Comparison of ENCODE assay signal across 10 cellular contexts in the genomic region with DNA sequence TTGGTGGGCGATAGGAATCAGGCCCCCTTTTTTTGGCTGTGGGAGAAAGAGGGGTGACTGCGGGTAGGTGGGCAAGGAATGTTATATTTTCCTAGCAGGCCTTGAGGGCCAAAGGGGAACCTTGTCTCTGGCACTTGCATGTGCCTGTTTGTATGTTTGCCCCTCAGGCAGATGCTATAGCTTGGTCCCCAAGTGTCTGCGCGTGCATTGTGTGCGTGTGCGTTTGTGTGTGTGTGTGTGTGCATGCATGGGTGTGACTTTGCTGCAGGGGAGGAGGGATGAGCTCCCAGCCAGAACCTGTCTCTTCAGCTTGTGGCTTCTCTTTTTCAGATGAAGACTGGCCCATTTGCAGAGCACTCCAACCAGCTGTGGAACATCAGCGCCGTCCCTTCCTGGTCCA. TPM values are rescaled to one million over a fixed set of nuclear protein-coding genes. Genes with fewer than 3 reads are reported as not detected.
DNase-seq lines count a peak whose midpoint lies in the region; ATAC-seq and TF ChIP-seq lines count a peak whose summit lies in the region.
"Had no signal": no experiment of that assay in that cellular context is flagged by ENCODE, and none has a peak within 500 bp of the region (broad histone marks: within the 10 kb centered on the region; RNA-seq: fewer than 3 reads in every experiment).

No MANE protein-coding gene starts in this region.

- no peak for DNase-seq in activated CD4-positive, alpha-beta T cell treated with anti-CD3 and anti-CD28 coated beads, Interleukin-2, amount 10 ng/mL, durations not matched to agents 24 days and 14 days
- no peak for DNase-seq in activated CD4-positive, alpha-beta T cell treated with anti-CD3 and anti-CD28 coated beads for 48 hours
- DNase-seq in adipocyte (ENCODE audit: low read depth) = no peak
- DNase-seq in left lung = no peak
- peak in 1 of 49 donors; percentile 24 for DNase-seq in substantia nigra (lab: John Stamatoyannopoulos, UW)
- DNase-seq in RPMI8226 = no peak
- no peak for DNase-seq in SIG-M5 (lab: John Stamatoyannopoulos, UW)
- DNase-seq: activated T-cell treated with anti-CD3 and anti-CD28 coated beads, Interleukin-2, amount 50 U/mL, for 4 hours; stimulated activated naive CD4-positive, alpha-beta T cell treated with Interleukin-2 at 50 U/mL for 16 hours had no signal

- H3K4me3 Mint-ChIP-seq in activated CD4-positive, alpha-beta T cell treated with anti-CD3 and anti-CD28 coated beads, Interleukin-2, amount 10 ng/mL, durations not matched to agents 24 days and 14 days = peak overlapping the region; percentile 80

- intact Hi-C loops in activated CD4-positive, alpha-beta T cell treated with anti-CD3 and anti-CD28 coated beads, Interleukin-2, amount 10 ng/mL, durations not matched to agents 24 days and 14 days (cut with micrococcal nuclease) = loop anchor here (5.0 kb wide), 2 partner anchors 95 to 345 kb away; no protein-coding TSS in a partner anchor
- intact Hi-C loops in left lung (cut with DNase I) = loop anchor here in 1 of 2 donors (10.0 kb wide), 1 partner anchor 473 kb away; no protein-coding TSS in a partner anchor

- no peak overlapping the region for H3K4me3 ChIP-seq in adipocyte (ENCODE audit: low read length)
- H3K4me3 ChIP-seq in left lung = peak overlapping the region in 1 of 2 donors; percentile 7

- H3K27ac ChIP-seq in left lung (peak overlapping the region; percentile 99 to 100), substantia nigra (ENCODE audit: low read depth, low read length, poor library complexity, severe bottlenecking) (peak overlapping the region; percentile 100)

- peaks cover 38% of the 10 kb centered on the region for H3K4me1 Mint-ChIP-seq in activated CD4-positive, alpha-beta T cell treated with anti-CD3 and anti-CD28 coated beads, Interleukin-2, amount 10 ng/mL, durations not matched to agents 24 days and 14 days

- no peak for TF ChIP-seq CTCF in left lung (IDR thresholded peaks at IDR 0.05)

- H3K9me3 ChIP-seq in adipocyte (ENCODE audit: control insufficient read depth, low read length) (no peaks in the 10 kb centered on the region), left lung (no peaks in the 10 kb centered on the region)

- no peak for ATAC-seq in left lung
- ATAC-seq in GM21786 (IDR thresholded peaks at IDR 0.05; ENCODE audit: unreplicated experiment) = no peak
- ATAC-seq: activated T-cell treated with anti-CD3 and anti-CD28 coated beads, Interleukin-2, amount 50 U/mL, for 4 hours had no signal

- peak overlapping the region; percentile 99 for H3K9ac ChIP-seq in adipocyte (ENCODE audit: low read length)

- H3K27ac Mint-ChIP-seq in activated CD4-positive, alpha-beta T cell treated with anti-CD3 and anti-CD28 coated beads, Interleukin-2, amount 10 ng/mL, durations not matched to agents 24 days and 14 days = peak overlapping the region; percentile 93

- no peaks in the 10 kb centered on the region for H3K9me3 Mint-ChIP-seq in activated CD4-positive, alpha-beta T cell treated with anti-CD3 and anti-CD28 coated beads, Interleukin-2, amount 10 ng/mL, durations not matched to agents 24 days and 14 days
- H3K9me3 Mint-ChIP-seq: activated T-cell treated with anti-CD3 and anti-CD28 coated beads, Interleukin-2, amount 50 U/mL, for 4 hours had no signal

- H3K4me1 ChIP-seq in adipocyte (ENCODE audit: control insufficient read depth, insufficient read depth, low read length) = peaks cover 85% of the 10 kb centered on the region
- peaks cover 75 to 94% of the 10 kb centered on the region in 2 donors for H3K4me1 ChIP-seq in left lung

- H3K27me3 Mint-ChIP-seq in activated CD4-positive, alpha-beta T cell treated with anti-CD3 and anti-CD28 coated beads, Interleukin-2, amount 10 ng/mL, durations not matched to agents 24 days and 14 days = no peaks in the 10 kb centered on the region

- H3K36me3 Mint-ChIP-seq in activated CD4-positive, alpha-beta T cell treated with anti-CD3 and anti-CD28 coated beads, Interleukin-2, amount 10 ng/mL, durations not matched to agents 24 days and 14 days (ENCODE audit: low read depth) = peaks cover 21% of the 10 kb centered on the region

- H3K36me3 ChIP-seq in adipocyte (ENCODE audit: control insufficient read depth, insufficient read depth, low read length, severe bottlenecking) (peaks cover 12% of the 10 kb centered on the region), left lung (peaks cover 0 to 51% of the 10 kb centered on the region in 2 donors)

- H3K27me3 ChIP-seq in adipocyte (replicated peaks; ENCODE audit: control insufficient read depth, insufficient read depth, low read length) = no peaks in the 10 kb centered on the region
- no peaks in the 10 kb centered on the region for H3K27me3 ChIP-seq in left lung

RNA-seq across cellular contexts. Expression of a gene that starts 30.9 kb away (rescaled TPM):
- 104 and 107 TPM in 2 replicates for total RNA-seq in activated CD4-positive, alpha-beta T cell treated with anti-CD3 and anti-CD28 coated beads, Interleukin-2, amount 10 ng/mL, durations not matched to agents 24 days and 14 days
- 100 to 1,000 TPM; 132 to 138 TPM for total RNA-seq in left lung

RNA-seq across cellular contexts. Expression of a gene that starts 31.5 kb away (rescaled TPM):
- 8.6 and 11.4 TPM in 2 replicates for total RNA-seq in activated CD4-positive, alpha-beta T cell treated with anti-CD3 and anti-CD28 coated beads, Interleukin-2, amount 10 ng/mL, durations not matched to agents 24 days and 14 days
- total RNA-seq in left lung = 10 to 100 TPM; 16.8 to 33.2 TPM

RNA-seq across cellular contexts. Expression of a gene that starts 35.9 kb away (rescaled TPM):
- total RNA-seq in activated CD4-positive, alpha-beta T cell treated with anti-CD3 and anti-CD28 coated beads, Interleukin-2, amount 10 ng/mL, durations not matched to agents 24 days and 14 days = 11.7 and 12.2 TPM in 2 replicates
- total RNA-seq in left lung = 10 to 100 TPM; 17.9 to 21.4 TPM
